ENCODE assay signal across 20 cellular contexts in the genomic region with DNA sequence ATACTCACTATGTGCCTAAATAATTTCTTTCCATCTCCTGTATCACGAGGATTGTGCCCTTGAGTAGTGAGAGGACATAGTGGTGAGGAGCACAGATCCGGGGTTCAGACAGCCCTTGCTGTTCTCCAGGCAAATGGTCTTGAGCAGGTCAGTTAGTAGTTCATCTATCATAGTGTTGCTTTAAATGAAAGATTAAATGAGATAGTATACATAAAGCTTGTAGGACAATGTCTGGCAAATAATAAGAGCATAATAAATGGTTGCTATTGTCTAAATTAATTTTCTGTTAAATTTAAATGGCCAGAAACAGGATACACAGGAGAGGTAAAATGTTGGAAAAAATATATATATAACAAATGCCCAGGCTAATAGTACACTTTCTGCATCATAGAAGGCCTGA. TPM values are rescaled to one million over a fixed set of nuclear protein-coding genes. Genes with fewer than 3 reads are reported as not detected.
DNase-seq lines count a peak whose midpoint lies in the region; ATAC-seq and TF ChIP-seq lines count a peak whose summit lies in the region.
"Had no signal": no experiment of that assay in that cellular context is flagged by ENCODE, and none has a peak within 500 bp of the region (broad histone marks: within the 10 kb centered on the region; RNA-seq: fewer than 3 reads in every experiment).

No MANE protein-coding gene starts in this region.

- no peaks in the 10 kb centered on the region for H3K9me3 ChIP-seq in heart left ventricle
- no peaks in the 10 kb centered on the region for H3K9me3 ChIP-seq in iPS-20b (ENCODE audit: insufficient read depth, low read depth, low read length)
- no peaks in the 10 kb centered on the region for H3K9me3 ChIP-seq in A673 (ENCODE audit: low read depth, low read length, poor library complexity, severe bottlenecking)

- H3K4me1 ChIP-seq in heart left ventricle (peaks cover 0 to 46% (median 6%) of the 10 kb centered on the region in 12 donors), iPS-20b (ENCODE audit: insufficient read depth, low read length) (peaks cover 57% of the 10 kb centered on the region), A673 (ENCODE audit: insufficient read depth, low read length, poor library complexity, severe bottlenecking) (peaks cover 11% of the 10 kb centered on the region)

- BruUV-seq in A673 (replicated peaks; lab: Mats Ljungman, UMichigan): no TSS peak

- intact Hi-C loops in heart left ventricle (cut with DNase I): no loop called here
- intact Hi-C loops in left ventricle myocardium superior (cut with micrococcal nuclease): no loop called here
- intact Hi-C loops in A673 (cut with micrococcal nuclease; ENCODE audit: unreplicated experiment): no loop called here

- H3K27me3 Mint-ChIP-seq in brain: peaks cover 4% of the 10 kb centered on the region

- 48 to 72% (median 65%) methylated on average over 2 of the region's 2 CpGs for WGBS in heart left ventricle, 4 donors

- H3K27ac Mint-ChIP-seq in brain: peak overlapping the region in 3 of 5 experiments; percentile 37 to 93 (median 80)
- H3K27ac Mint-ChIP-seq: CD14-positive monocyte had no signal

- POLR2A ChIA-PET in A673 (lab: Charles Lee; ENCODE audit: low non-redundant PET): no interaction called here

- ATAC-seq in heart left ventricle (no peak), left ventricle myocardium superior (no peak)
- ATAC-seq: K562, Panc1 had no signal

- TF ChIP-seq CTCF in heart left ventricle (IDR thresholded peaks at IDR 0.05) (no peak), brain (conservative IDR thresholded peaks at IDR 0.05) (no peak), A673 (conservative IDR thresholded peaks at IDR 0.05; ENCODE audit: low read depth, low read length) (no peak)

- H3K9ac ChIP-seq in iPS-20b (ENCODE audit: low read depth, low read length): peak overlapping the region; percentile 32; the same call in 1 of the 2 replicates

- H3K27me3 ChIP-seq in heart left ventricle (no peaks in the 10 kb centered on the region), iPS-20b (ENCODE audit: insufficient read depth, low read length) (no peaks in the 10 kb centered on the region), A673 (replicated peaks; ENCODE audit: insufficient read depth, low read depth, low read length, poor library complexity) (no peaks in the 10 kb centered on the region)

- no peak for DNase-seq in heart left ventricle
- DNase-seq in left ventricle myocardium superior: no peak
- no peak for DNase-seq in COLO829 (ENCODE audit: low spot score)
- DNase-seq in A673 (ENCODE audit: low spot score): no peak
- no peak for DNase-seq in stimulated activated CD4-positive, alpha-beta T cell treated with anti-CD3 and anti-CD28 coated beads, Interleukin-4, amount 100 ng/mL, for 4 hours
- DNase-seq: COR-L47, DMS 273 treated with DMSO at 0.1 percent for 48 hours, DND-41, HCEC 1CT, NCI-H1105 treated with DMSO at 0.1 percent for 48 hours, NCI-H1694, NCI-H2081 treated with DMSO at 0.1 percent for 48 hours, NCI-H446 treated with DMSO at 0.1 percent for 48 hours had no signal

- H3K36me3 Mint-ChIP-seq in brain: peaks cover 3% of the 10 kb centered on the region
- H3K36me3 Mint-ChIP-seq: CD14-positive monocyte had no signal

- H3K27ac ChIP-seq in heart left ventricle: peak overlapping the region; percentile 23 to 87 (median 68)
- no peak overlapping the region for H3K27ac ChIP-seq in iPS-20b (ENCODE audit: low read length)
- H3K27ac ChIP-seq in temporal lobe (ENCODE audit: low read depth, low read length): peak overlapping the region; percentile 100
- no peak overlapping the region for H3K27ac ChIP-seq in A673 (ENCODE audit: low read depth, low read length, poor library complexity, severe bottlenecking)
- H3K27ac ChIP-seq: 22Rv1 had no signal

- no peak overlapping the region for H3K4me3 Mint-ChIP-seq in brain
- H3K4me3 Mint-ChIP-seq: CD14-positive monocyte had no signal

- H3K4me1 Mint-ChIP-seq in brain: peaks cover 38% of the 10 kb centered on the region

- no peak for TF ChIP-seq POLR2A in heart left ventricle (IDR thresholded peaks at IDR 0.05)

- no peaks in the 10 kb centered on the region for H3K9me3 Mint-ChIP-seq in brain

- H3K4me3 ChIP-seq in heart left ventricle (no peak overlapping the region), iPS-20b (ENCODE audit: low read length) (no peak overlapping the region; the same call in 1 of the 2 replicates), A673 (ENCODE audit: low read depth, low read length, poor library complexity, severe bottlenecking) (no peak overlapping the region)
- H3K4me3 ChIP-seq: K562 had no signal

- peaks cover 0 to 4% (median 0%) of the 10 kb centered on the region in 9 donors for H3K36me3 ChIP-seq in heart left ventricle
- peaks cover 55% of the 10 kb centered on the region for H3K36me3 ChIP-seq in iPS-20b (ENCODE audit: insufficient read depth, low read depth, low read length)
- H3K36me3 ChIP-seq in A673 (ENCODE audit: insufficient read depth, low read length, poor library complexity, severe bottlenecking): no peaks in the 10 kb centered on the region

- CTCF ChIA-PET in A673 (lab: Charles Lee): no interaction called here

RNA-seq across cellular contexts. Expression of a gene that starts 23.4 kb away (rescaled TPM):
- total RNA-seq in heart left ventricle: 10 to 100 TPM in 2 of 9 donors, 1 to 10 TPM in 7; 5.6 to 16.8 (median 8.0) TPM
- polyA plus RNA-seq in heart left ventricle: 1 to 10 TPM; 4.1 TPM
- 14.9 TPM for total RNA-seq in left ventricle myocardium superior
- polyA plus RNA-seq in brain (ENCODE audit: insufficient read depth, low read depth, low replicate concordance): 11.3 TPM
- total RNA-seq in temporal lobe: 9.8 TPM
- total RNA-seq in A673 (2021): 2.1 and 2.2 TPM in 2 replicates
- total RNA-seq: K562 had no signal
- polyA plus RNA-seq: K562 had no signal

Comparison
In these comparisons a context has a peak if more than half of its experiments do, and no peak if none do; other contexts are left out.
1. H3K27ac ChIP-seq: peak in heart left ventricle (12 of 12) and temporal lobe (single experiment); none in iPS-20b (single experiment) and A673 (single experiment).